8 cellular contexts compared by ENCODE assay signal in the genomic region with DNA sequence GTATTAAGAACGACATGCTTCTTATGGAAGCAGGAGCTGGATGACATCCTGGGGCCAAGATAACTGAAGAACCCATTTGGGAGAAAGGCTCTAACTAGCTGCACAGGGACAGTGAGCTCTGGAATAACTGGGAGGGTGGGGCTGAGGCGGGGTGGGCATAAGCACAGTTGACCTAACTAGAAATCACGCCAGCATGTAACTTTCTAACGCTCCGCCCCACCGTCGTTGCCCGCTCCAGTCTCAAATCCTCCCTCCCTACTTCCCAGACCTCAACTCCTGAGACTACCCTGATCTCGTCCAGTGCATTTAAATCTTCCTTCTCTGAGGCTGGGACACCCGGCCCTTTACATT. TPM values are rescaled to one million over a fixed set of nuclear protein-coding genes. Genes with fewer than 3 reads are reported as not detected.
A peak's percentile ranks its signal among the peaks of the same experiment; 100 is the strongest.
DNase-seq lines count a peak whose midpoint lies in the region; ATAC-seq and TF ChIP-seq lines count a peak whose summit lies in the region.

No MANE protein-coding gene starts in this region.

- H3K9me3 ChIP-seq in Caco-2 (0 out of 2 replicates have a peak, but pooled peaks cover 9% of the 10 kb centered on the region), MG63 (no peaks in the 10 kb centered on the region), osteoblast (ENCODE audit: low read depth, low read length) (no peaks in the 10 kb centered on the region)

- H3K36me3 ChIP-seq in Caco-2 (ENCODE audit: control insufficient read depth, insufficient read depth, low read length) (peaks cover 14% of the 10 kb centered on the region), MG63 (peaks cover 39% of the 10 kb centered on the region), osteoblast (ENCODE audit: insufficient read depth, low read length) (peaks cover 35% of the 10 kb centered on the region)

- H3K4me2 ChIP-seq in osteoblast (ENCODE audit: insufficient read depth, low read length), result peak overlapping the region; percentile 99

- TF ChIP-seq CTCF in Caco-2 (IDR thresholded peaks at IDR 0.05; ENCODE audit: insufficient read depth in 1 of 2, low read depth in 1 of 2, low read length in 1 of 2, severe bottlenecking in 1 of 2, unreplicated experiment in 1 of 2) (no peak), endothelial cell (IDR thresholded peaks at IDR 0.05; ENCODE audit: unreplicated experiment) (no peak), osteoblast (IDR thresholded peaks at IDR 0.05; ENCODE audit: extremely low read depth, low read depth, low read length) (no peak), GM20000 (IDR thresholded peaks at IDR 0.05; ENCODE audit: extremely low read depth, missing control alignments) (no peak)

- POLR2A ChIA-PET in Caco-2 (lab: Charles Lee), result interaction anchor here (0.6 to 1.5 kb wide), 20 partner anchors 11 to 1452 kb away, joined by 3 to 10 read pairs (median 4); partner anchors contain the start of genes FAM117A, KAT7, SLC35B1 and SPOP

- no peak for ATAC-seq in GM19455 (IDR thresholded peaks at IDR 0.05; ENCODE audit: unreplicated experiment)

- no peaks in the 10 kb centered on the region for H3K27me3 Mint-ChIP-seq in Caco-2 (ENCODE audit: insufficient read depth, unreplicated experiment)
- H3K27me3 Mint-ChIP-seq in endothelial cell (ENCODE audit: unreplicated experiment), result peaks cover 3% of the 10 kb centered on the region

- no peaks in the 10 kb centered on the region for H3K4me1 Mint-ChIP-seq in Caco-2 (ENCODE audit: low read depth, unreplicated experiment)
- peaks cover 9% of the 10 kb centered on the region for H3K4me1 Mint-ChIP-seq in endothelial cell (ENCODE audit: unreplicated experiment)

- H3K79me2 ChIP-seq in osteoblast (ENCODE audit: insufficient read depth, low read length), result peaks cover 23% of the 10 kb centered on the region

- H3K4me3 Mint-ChIP-seq in Caco-2 (ENCODE audit: unreplicated experiment) (peak overlapping the region; percentile 88), endothelial cell (ENCODE audit: unreplicated experiment) (peak overlapping the region; percentile 99)

- H3K9me3 Mint-ChIP-seq in Caco-2 (ENCODE audit: unreplicated experiment) (peaks cover 11% of the 10 kb centered on the region), endothelial cell (ENCODE audit: unreplicated experiment) (no peaks in the 10 kb centered on the region)

- H2AFZ ChIP-seq in osteoblast (ENCODE audit: low read length), result peak overlapping the region; percentile 94

- peak overlapping the region; percentile 65 for H3K27ac ChIP-seq in osteoblast (ENCODE audit: low read depth, low read length)

- peaks cover 4% of the 10 kb centered on the region for H3K4me1 ChIP-seq in Caco-2
- H3K4me1 ChIP-seq in osteoblast (ENCODE audit: insufficient read depth, low read length), result peaks cover 14% of the 10 kb centered on the region

- H3K36me3 Mint-ChIP-seq in Caco-2 (ENCODE audit: insufficient read depth, unreplicated experiment) (peaks cover 54% of the 10 kb centered on the region), endothelial cell (ENCODE audit: low read depth, unreplicated experiment) (peaks cover 19% of the 10 kb centered on the region)

- H3K4me3 ChIP-seq in Caco-2 (ENCODE audit: low read depth, low read length) (peak overlapping the region; percentile 61), MG63 (peak overlapping the region; percentile 96), osteoblast (ENCODE audit: insufficient read depth, low read length) (peak overlapping the region; percentile 94)

- no TSS peak for BruUV-seq in Caco-2 (replicated peaks; lab: Mats Ljungman, UMichigan)

- intact Hi-C loops in Caco-2 (cut with micrococcal nuclease; ENCODE audit: unreplicated experiment), result loop anchor here (1.0 to 2.0 kb wide), 2 partner anchors 52 to 285 kb away; partner anchors contain the start of gene ZNF652

- DNase-seq in Caco-2 (peak in 1 of 2 experiments; percentile 49), MG63 (no peak), endothelial cell (ENCODE audit: low spot score) (no peak), osteoblast (ENCODE audit: insufficient read length, low spot score, missing footprints) (peak; percentile 73), GM20000 (ENCODE audit: low spot score) (no peak), germinal center (ENCODE audit: low spot score) (no peak), NCI-H2081 treated with DMSO at 0.1 percent for 48 hours (lab: John Stamatoyannopoulos, UW) (no peak)

- H4K20me1 ChIP-seq in osteoblast (ENCODE audit: insufficient read depth, low read length), result no peaks in the 10 kb centered on the region

- CTCF ChIA-PET in Caco-2 (lab: Charles Lee), result interaction anchor here (0.7 to 4.0 kb wide), 23 partner anchors 17 to 1389 kb away, joined by 3 to 92 read pairs (median 6); partner anchors contain the start of genes FAM117A, NGFR and SLC35B1

- no peaks in the 10 kb centered on the region for H3K27me3 ChIP-seq in Caco-2 (replicated peaks; ENCODE audit: control insufficient read depth, insufficient read depth, low read length)
- H3K27me3 ChIP-seq in MG63, result 0 out of 2 replicates have a peak, but pooled peaks cover 2% of the 10 kb centered on the region
- no peaks in the 10 kb centered on the region for H3K27me3 ChIP-seq in osteoblast (ENCODE audit: insufficient read depth, low read length)

- peak overlapping the region; percentile 84 for H3K27ac Mint-ChIP-seq in Caco-2 (ENCODE audit: unreplicated experiment)
- peak overlapping the region; percentile 28 for H3K27ac Mint-ChIP-seq in endothelial cell (ENCODE audit: unreplicated experiment)

RNA-seq across cellular contexts. Expression of gene PHB1, which starts 0.4 kb away (rescaled TPM):
- total RNA-seq in Caco-2 (2022) (761 and 848 TPM in 2 replicates), endothelial cell (ENCODE audit: unreplicated experiment) (181 TPM), osteoblast (71.7 and 71.9 TPM in 2 replicates)
- total RNA-seq in MG63 (2014; rRNA removed; shearing (Covaris generic); ENCODE audit: low replicate concordance), result 179 and 303 TPM in 2 replicates

RNA-seq across cellular contexts. Expression of gene ZNF652, which starts 52.2 kb away (rescaled TPM):
- total RNA-seq in Caco-2 (2022), result 89.3 and 92.6 TPM in 2 replicates
- total RNA-seq in MG63 (2014; rRNA removed; shearing (Covaris generic); ENCODE audit: low replicate concordance), result 5.5 and 8.1 TPM in 2 replicates
- 36.0 TPM for total RNA-seq in endothelial cell (ENCODE audit: unreplicated experiment)
- 28.2 and 31.5 TPM in 2 replicates for total RNA-seq in osteoblast
